ENCODE assay signal across 1 cellular context in the genomic region with DNA sequence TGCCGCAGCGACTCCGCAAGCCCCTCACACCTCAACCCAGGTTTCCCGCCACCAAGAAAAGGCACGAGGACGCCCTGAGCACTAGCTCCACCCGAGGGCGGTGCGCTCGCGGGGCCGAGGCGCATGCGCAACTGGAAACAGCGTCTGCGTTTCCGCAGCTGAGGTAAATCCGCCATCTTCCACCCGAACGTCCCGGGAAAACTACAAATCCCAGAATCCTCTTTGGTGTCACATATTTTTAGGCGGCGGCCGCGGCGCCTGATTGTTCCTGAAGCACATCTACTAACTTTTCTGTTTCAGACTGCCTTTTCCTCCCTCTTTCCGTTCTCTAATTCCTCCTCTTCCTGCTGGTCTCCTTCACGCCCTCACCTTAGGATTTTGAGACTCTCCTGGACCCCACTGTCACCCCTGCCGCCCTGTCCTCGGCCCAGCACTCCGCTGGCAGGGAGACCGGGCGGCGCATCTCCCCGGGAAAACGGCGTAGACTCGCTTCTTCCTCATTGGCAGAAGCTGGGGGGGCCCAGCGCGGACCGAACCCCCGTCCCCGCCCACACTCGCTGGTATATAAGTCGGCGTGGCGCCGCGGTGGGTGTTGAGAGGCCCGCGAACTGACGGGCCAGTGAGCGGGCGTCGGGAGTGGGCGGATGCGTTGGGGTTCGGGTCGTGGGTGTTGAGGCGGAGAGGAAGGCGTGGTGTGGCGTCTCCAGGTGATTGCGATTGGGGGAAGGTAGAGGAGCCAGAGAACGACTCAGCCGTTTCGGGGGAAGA.
TF ChIP-seq lines count a peak whose summit lies in the region.

A gene with protein sequence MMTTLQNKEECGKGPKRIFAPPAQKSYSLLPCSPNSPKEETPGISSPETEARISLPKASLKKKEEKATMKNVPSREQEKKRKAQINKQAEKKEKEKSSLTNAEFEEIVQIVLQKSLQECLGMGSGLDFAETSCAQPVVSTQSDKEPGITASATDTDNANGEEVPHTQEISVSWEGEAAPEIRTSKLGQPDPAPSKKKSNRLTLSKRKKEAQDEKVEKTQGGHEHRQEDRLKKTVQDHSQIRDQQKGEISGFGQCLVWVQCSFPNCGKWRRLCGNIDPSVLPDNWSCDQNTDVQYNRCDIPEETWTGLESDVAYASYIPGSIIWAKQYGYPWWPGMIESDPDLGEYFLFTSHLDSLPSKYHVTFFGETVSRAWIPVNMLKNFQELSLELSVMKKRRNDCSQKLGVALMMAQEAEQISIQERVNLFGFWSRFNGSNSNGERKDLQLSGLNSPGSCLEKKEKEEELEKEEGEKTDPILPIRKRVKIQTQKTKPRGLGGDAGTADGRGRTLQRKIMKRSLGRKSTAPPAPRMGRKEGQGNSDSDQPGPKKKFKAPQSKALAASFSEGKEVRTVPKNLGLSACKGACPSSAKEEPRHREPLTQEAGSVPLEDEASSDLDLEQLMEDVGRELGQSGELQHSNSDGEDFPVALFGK (minus strand): TSS at position 505 of the 768 bp plus-strand sequence. CDS start 8,054 bp downstream, outside the sequence.

TF ChIP-seq in HepG2, 621 proteins besides CTCF, POLR2A, EP300 and RAD21 (continued from another document and continues in another):
- TF ChIP-seq, protein P1, sequence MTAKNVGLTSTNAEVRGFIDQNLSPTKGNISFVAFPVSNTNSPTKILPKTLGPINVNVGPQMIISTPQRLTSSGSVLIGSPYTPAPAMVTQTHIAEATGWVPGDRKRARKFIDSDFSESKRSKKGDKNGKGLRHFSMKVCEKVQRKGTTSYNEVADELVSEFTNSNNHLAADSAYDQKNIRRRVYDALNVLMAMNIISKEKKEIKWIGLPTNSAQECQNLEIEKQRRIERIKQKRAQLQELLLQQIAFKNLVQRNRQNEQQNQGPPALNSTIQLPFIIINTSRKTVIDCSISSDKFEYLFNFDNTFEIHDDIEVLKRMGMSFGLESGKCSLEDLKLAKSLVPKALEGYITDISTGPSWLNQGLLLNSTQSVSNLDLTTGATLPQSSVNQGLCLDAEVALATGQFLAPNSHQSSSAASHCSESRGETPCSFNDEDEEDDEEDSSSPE (CRISPR knock-in tag; IDR thresholded peaks at IDR 0.05): peak; percentile 97
- TF ChIP-seq KMT2B (CRISPR knock-in tag; IDR thresholded peaks at IDR 0.05) (peak; percentile 51; the same call in 1 of the 2 replicates), MEIS2 (CRISPR knock-in tag; IDR thresholded peaks at IDR 0.05) (peak; percentile 71; the same call in 1 of the 2 replicates), ZNF570 (CRISPR knock-in tag; IDR thresholded peaks at IDR 0.05; ENCODE audit: borderline replicate concordance) (no peak), KDM4B (CRISPR knock-in tag; IDR thresholded peaks at IDR 0.05) (no peak), SPEN (CRISPR knock-in tag; IDR thresholded peaks at IDR 0.05; ENCODE audit: low read depth) (no peak), SP1 (IDR thresholded peaks at IDR 0.05) (no peak), SP1 (CRISPR knock-in tag; IDR thresholded peaks at IDR 0.05) (peak; percentile 96), ELF1 (CRISPR knock-in tag; IDR thresholded peaks at IDR 0.05) (peak; percentile 84), ZNF557 (CRISPR knock-in tag; IDR thresholded peaks at IDR 0.05) (peak; percentile 93; the same call in 1 of the 2 replicates), IRX3 (CRISPR knock-in tag; IDR thresholded peaks at IDR 0.05; ENCODE audit: borderline replicate concordance, low read depth) (peak; percentile 97), ZBTB7A (CRISPR knock-in tag; IDR thresholded peaks at IDR 0.05) (peak; percentile 78), ZNF788 (CRISPR knock-in tag; IDR thresholded peaks at IDR 0.05; ENCODE audit: borderline replicate concordance) (peak; percentile 68; the same call in 1 of the 2 replicates), ATRX (CRISPR knock-in tag; IDR thresholded peaks at IDR 0.05; ENCODE audit: borderline replicate concordance) (no peak), ZNF136 (CRISPR knock-in tag; IDR thresholded peaks at IDR 0.05; ENCODE audit: low read depth) (0 out of 2 replicates have a peak, but pooled peaks have one; percentile 25), FOXK2 (IDR thresholded peaks at IDR 0.05) (no peak), ZNF780A (CRISPR knock-in tag; IDR thresholded peaks at IDR 0.05) (no peak), CENPT (CRISPR knock-in tag; IDR thresholded peaks at IDR 0.05; ENCODE audit: low read depth) (peak; percentile 81; the same call in 1 of the 2 replicates), ARNT (IDR thresholded peaks at IDR 0.05) (no peak), ZNF713 (CRISPR knock-in tag; IDR thresholded peaks at IDR 0.05) (no peak), ZNF543 (CRISPR knock-in tag; IDR thresholded peaks at IDR 0.05) (peak; percentile 80), CREM (IDR thresholded peaks at IDR 0.05) (peak; percentile 88), CREM (CRISPR knock-in tag; IDR thresholded peaks at IDR 0.05) (0 out of 2 replicates have a peak, but pooled peaks have one; percentile 34), HOXA9 (CRISPR knock-in tag; IDR thresholded peaks at IDR 0.05; ENCODE audit: borderline replicate concordance) (peak; percentile 54; the same call in 1 of the 2 replicates), GPN1 (CRISPR knock-in tag; IDR thresholded peaks at IDR 0.05; ENCODE audit: borderline replicate concordance) (peak; percentile 76; the same call in 1 of the 2 replicates), ZNF775 (CRISPR knock-in tag; IDR thresholded peaks at IDR 0.05; ENCODE audit: borderline replicate concordance) (no peak; the same call in 1 of the 2 replicates), POLR2AphosphoS5 (IDR thresholded peaks at IDR 0.05; ENCODE audit: low read depth, low read length) (peak; percentile 99), MEF2D (CRISPR knock-in tag; IDR thresholded peaks at IDR 0.05) (no peak; the same call in none of the 2 replicates), ZFAT (CRISPR knock-in tag; conservative IDR thresholded peaks at IDR 0.05) (peak; percentile 25; the same call in 1 of the 2 replicates), ZNF652 (CRISPR knock-in tag; IDR thresholded peaks at IDR 0.05; ENCODE audit: borderline replicate concordance, low read depth) (no peak; the same call in 1 of the 2 replicates), PCBP1 (IDR thresholded peaks at IDR 0.05; ENCODE audit: borderline replicate concordance, low read depth, low read length) (peak; percentile 75; the same call in 1 of the 2 replicates), ARNTL (CRISPR knock-in tag; IDR thresholded peaks at IDR 0.05) (peak; percentile 53; the same call in 1 of the 2 replicates), KAT7 (CRISPR knock-in tag; IDR thresholded peaks at IDR 0.05; ENCODE audit: borderline replicate concordance) (no peak), PHF5A (CRISPR knock-in tag; IDR thresholded peaks at IDR 0.05; ENCODE audit: low read depth, unreplicated experiment) (peak; percentile 37), SALL2 (CRISPR knock-in tag; IDR thresholded peaks at IDR 0.05) (peak; percentile 25; the same call in 1 of the 2 replicates), ZNF619 (CRISPR knock-in tag; IDR thresholded peaks at IDR 0.05) (no peak; the same call in 1 of the 2 replicates), ZNF296 (CRISPR knock-in tag; conservative IDR thresholded peaks at IDR 0.05) (no peak)
- TF ChIP-seq, protein P2, sequence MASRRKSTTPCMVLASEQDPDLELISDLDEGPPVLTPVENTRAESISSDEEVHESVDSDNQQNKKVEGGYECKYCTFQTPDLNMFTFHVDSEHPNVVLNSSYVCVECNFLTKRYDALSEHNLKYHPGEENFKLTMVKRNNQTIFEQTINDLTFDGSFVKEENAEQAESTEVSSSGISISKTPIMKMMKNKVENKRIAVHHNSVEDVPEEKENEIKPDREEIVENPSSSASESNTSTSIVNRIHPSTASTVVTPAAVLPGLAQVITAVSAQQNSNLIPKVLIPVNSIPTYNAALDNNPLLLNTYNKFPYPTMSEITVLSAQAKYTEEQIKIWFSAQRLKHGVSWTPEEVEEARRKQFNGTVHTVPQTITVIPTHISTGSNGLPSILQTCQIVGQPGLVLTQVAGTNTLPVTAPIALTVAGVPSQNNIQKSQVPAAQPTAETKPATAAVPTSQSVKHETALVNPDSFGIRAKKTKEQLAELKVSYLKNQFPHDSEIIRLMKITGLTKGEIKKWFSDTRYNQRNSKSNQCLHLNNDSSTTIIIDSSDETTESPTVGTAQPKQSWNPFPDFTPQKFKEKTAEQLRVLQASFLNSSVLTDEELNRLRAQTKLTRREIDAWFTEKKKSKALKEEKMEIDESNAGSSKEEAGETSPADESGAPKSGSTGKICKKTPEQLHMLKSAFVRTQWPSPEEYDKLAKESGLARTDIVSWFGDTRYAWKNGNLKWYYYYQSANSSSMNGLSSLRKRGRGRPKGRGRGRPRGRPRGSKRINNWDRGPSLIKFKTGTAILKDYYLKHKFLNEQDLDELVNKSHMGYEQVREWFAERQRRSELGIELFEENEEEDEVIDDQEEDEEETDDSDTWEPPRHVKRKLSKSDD (CRISPR knock-in tag; IDR thresholded peaks at IDR 0.05; ENCODE audit: low read depth): peak; percentile 95
- TF ChIP-seq, protein P3, sequence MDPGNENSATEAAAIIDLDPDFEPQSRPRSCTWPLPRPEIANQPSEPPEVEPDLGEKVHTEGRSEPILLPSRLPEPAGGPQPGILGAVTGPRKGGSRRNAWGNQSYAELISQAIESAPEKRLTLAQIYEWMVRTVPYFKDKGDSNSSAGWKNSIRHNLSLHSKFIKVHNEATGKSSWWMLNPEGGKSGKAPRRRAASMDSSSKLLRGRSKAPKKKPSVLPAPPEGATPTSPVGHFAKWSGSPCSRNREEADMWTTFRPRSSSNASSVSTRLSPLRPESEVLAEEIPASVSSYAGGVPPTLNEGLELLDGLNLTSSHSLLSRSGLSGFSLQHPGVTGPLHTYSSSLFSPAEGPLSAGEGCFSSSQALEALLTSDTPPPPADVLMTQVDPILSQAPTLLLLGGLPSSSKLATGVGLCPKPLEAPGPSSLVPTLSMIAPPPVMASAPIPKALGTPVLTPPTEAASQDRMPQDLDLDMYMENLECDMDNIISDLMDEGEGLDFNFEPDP (CRISPR knock-in tag; conservative IDR thresholded peaks at IDR 0.05): 0 out of 2 replicates have a peak, but pooled peaks have one; percentile 78
- TF ChIP-seq, protein P4, sequence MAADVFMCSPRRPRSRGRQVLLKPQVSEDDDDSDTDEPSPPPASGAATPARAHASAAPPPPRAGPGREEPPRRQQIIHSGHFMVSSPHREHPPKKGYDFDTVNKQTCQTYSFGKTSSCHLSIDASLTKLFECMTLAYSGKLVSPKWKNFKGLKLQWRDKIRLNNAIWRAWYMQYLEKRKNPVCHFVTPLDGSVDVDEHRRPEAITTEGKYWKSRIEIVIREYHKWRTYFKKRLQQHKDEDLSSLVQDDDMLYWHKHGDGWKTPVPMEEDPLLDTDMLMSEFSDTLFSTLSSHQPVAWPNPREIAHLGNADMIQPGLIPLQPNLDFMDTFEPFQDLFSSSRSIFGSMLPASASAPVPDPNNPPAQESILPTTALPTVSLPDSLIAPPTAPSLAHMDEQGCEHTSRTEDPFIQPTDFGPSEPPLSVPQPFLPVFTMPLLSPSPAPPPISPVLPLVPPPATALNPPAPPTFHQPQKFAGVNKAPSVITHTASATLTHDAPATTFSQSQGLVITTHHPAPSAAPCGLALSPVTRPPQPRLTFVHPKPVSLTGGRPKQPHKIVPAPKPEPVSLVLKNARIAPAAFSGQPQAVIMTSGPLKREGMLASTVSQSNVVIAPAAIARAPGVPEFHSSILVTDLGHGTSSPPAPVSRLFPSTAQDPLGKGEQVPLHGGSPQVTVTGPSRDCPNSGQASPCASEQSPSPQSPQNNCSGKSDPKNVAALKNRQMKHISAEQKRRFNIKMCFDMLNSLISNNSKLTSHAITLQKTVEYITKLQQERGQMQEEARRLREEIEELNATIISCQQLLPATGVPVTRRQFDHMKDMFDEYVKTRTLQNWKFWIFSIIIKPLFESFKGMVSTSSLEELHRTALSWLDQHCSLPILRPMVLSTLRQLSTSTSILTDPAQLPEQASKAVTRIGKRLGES (CRISPR knock-in tag; IDR thresholded peaks at IDR 0.05; ENCODE audit: borderline replicate concordance): peak; percentile 93; the same call in 1 of the 2 replicates
- TF ChIP-seq, protein P5, sequence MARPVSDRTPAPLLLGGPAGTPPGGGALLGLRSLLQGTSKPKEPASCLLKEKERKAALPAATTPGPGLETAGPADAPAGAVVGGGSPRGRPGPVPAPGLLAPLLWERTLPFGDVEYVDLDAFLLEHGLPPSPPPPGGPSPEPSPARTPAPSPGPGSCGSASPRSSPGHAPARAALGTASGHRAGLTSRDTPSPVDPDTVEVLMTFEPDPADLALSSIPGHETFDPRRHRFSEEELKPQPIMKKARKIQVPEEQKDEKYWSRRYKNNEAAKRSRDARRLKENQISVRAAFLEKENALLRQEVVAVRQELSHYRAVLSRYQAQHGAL (CRISPR knock-in tag; IDR thresholded peaks at IDR 0.05; ENCODE audit: not compliant biosample characterization): peak; percentile 88
- TF ChIP-seq, protein P6, sequence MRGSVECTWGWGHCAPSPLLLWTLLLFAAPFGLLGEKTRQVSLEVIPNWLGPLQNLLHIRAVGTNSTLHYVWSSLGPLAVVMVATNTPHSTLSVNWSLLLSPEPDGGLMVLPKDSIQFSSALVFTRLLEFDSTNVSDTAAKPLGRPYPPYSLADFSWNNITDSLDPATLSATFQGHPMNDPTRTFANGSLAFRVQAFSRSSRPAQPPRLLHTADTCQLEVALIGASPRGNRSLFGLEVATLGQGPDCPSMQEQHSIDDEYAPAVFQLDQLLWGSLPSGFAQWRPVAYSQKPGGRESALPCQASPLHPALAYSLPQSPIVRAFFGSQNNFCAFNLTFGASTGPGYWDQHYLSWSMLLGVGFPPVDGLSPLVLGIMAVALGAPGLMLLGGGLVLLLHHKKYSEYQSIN (CRISPR knock-in tag; IDR thresholded peaks at IDR 0.05; ENCODE audit: borderline replicate concordance): no peak
- TF ChIP-seq, protein P7, sequence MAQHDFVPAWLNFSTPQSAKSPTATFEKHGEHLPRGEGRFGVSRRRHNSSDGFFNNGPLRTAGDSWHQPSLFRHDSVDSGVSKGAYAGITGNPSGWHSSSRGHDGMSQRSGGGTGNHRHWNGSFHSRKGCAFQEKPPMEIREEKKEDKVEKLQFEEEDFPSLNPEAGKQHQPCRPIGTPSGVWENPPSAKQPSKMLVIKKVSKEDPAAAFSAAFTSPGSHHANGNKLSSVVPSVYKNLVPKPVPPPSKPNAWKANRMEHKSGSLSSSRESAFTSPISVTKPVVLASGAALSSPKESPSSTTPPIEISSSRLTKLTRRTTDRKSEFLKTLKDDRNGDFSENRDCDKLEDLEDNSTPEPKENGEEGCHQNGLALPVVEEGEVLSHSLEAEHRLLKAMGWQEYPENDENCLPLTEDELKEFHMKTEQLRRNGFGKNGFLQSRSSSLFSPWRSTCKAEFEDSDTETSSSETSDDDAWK (CRISPR knock-in tag; IDR thresholded peaks at IDR 0.05): no peak
